ENCODE assay signal across 1 cellular context in the genomic region with DNA sequence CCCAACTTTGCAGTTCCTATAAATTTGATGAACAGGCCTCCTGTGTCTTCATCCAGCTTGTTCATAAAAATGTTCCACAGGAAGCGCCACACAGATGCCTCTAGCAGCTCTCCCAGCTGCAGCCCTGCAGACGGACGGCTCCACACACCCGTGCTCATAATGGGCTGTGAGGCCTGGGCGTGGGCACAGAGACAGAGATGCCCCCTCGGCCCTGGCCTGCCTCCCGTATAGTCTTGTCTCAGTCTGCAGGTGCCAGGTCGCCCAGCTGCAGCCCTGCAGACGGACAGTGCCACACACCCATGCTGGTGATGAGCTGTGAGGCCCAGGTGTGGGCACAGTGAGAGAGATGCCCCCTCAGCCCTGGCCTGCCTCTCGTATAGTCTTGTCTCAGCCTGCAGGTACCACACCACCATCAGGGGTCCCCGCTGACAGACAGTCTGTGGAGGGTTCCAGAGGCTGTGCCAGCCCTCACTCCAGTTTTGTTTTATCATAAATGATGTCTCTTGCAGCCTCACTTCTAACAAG.
TF ChIP-seq lines count a peak whose summit lies in the region.

No MANE protein-coding gene starts in this region.

TF ChIP-seq in H1, 55 proteins besides CTCF, POLR2A, EP300 and RAD21:
- TF ChIP-seq HDAC2 (IDR thresholded peaks at IDR 0.05; ENCODE audit: borderline replicate concordance in 1 of 2, low read depth in 2 of 2, low read length in 2 of 2) (no peak), PHF8 (conservative IDR thresholded peaks at IDR 0.05; ENCODE audit: low read depth, low read length) (no peak), SIRT6 (IDR thresholded peaks at IDR 0.05; ENCODE audit: low read length) (no peak), JUND (IDR thresholded peaks at IDR 0.05; ENCODE audit: low read length) (no peak), GABPA (IDR thresholded peaks at IDR 0.05; ENCODE audit: borderline replicate concordance, insufficient read depth, low read length) (no peak), CHD2 (IDR thresholded peaks at IDR 0.05; ENCODE audit: low read length) (no peak), SUZ12 (IDR thresholded peaks at IDR 0.05; ENCODE audit: low read length) (no peak), JUN (IDR thresholded peaks at IDR 0.05; ENCODE audit: low read depth, low read length) (no peak), POU5F1 (IDR thresholded peaks at IDR 0.05; ENCODE audit: low read depth, low read length) (no peak), BACH1 (IDR thresholded peaks at IDR 0.05; ENCODE audit: low read length) (no peak), RFX5 (IDR thresholded peaks at IDR 0.05; ENCODE audit: borderline replicate concordance, low read depth, low read length) (no peak), CBX8 (IDR thresholded peaks at IDR 0.05; ENCODE audit: borderline replicate concordance, low read depth, low read length) (no peak), RBBP5 (IDR thresholded peaks at IDR 0.05; ENCODE audit: borderline replicate concordance, low read depth, low read length) (no peak), TBP (IDR thresholded peaks at IDR 0.05; ENCODE audit: low read depth, low read length) (no peak), EGR1 (IDR thresholded peaks at IDR 0.05; ENCODE audit: borderline replicate concordance, low read depth, low read length) (no peak)
- TF ChIP-seq, protein P1, sequence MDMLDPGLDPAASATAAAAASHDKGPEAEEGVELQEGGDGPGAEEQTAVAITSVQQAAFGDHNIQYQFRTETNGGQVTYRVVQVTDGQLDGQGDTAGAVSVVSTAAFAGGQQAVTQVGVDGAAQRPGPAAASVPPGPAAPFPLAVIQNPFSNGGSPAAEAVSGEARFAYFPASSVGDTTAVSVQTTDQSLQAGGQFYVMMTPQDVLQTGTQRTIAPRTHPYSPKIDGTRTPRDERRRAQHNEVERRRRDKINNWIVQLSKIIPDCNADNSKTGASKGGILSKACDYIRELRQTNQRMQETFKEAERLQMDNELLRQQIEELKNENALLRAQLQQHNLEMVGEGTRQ (IDR thresholded peaks at IDR 0.05; ENCODE audit: low read length): no peak
TF ChIP-seq in H1: peak in this region for 0.
